ENCODE assay signal across 8 cellular contexts in genomic region chr9:134391319-134392231, GRCh38.
DNase-seq lines count a peak whose midpoint lies in the region; ATAC-seq and TF ChIP-seq lines count a peak whose summit lies in the region.

No MANE protein-coding gene starts in this region.

- H3K9me3 Mint-ChIP-seq in CD14-positive monocyte, result peaks cover 0 to 3% (median 0%) of the 10 kb centered on the region in 7 donors
- peaks cover 3% of the 10 kb centered on the region for H3K9me3 Mint-ChIP-seq in activated naive CD8-positive, alpha-beta T cell treated with anti-CD3 and anti-CD28 coated beads, Interleukin-2, amount 10 ng/mL, durations not matched to agents 7 days and 5 days

- H3K4me3 Mint-ChIP-seq in CD14-positive monocyte, result peak overlapping the region; percentile 34 to 65
- peak overlapping the region; percentile 77 for H3K4me3 Mint-ChIP-seq in activated naive CD8-positive, alpha-beta T cell treated with anti-CD3 and anti-CD28 coated beads, Interleukin-2, amount 10 ng/mL, durations not matched to agents 7 days and 5 days

- H3K36me3 ChIP-seq in WERI-Rb-1, result no peaks in the 10 kb centered on the region

- H3K27ac Mint-ChIP-seq in CD14-positive monocyte, result peak overlapping the region in 5 of 7 donors; percentile 64 to 85 (median 80)
- H3K27ac Mint-ChIP-seq in activated naive CD8-positive, alpha-beta T cell treated with anti-CD3 and anti-CD28 coated beads, Interleukin-2, amount 10 ng/mL, durations not matched to agents 7 days and 5 days, result peak overlapping the region; percentile 86

- H3K36me3 Mint-ChIP-seq in CD14-positive monocyte, result peaks cover 32 to 73% of the 10 kb centered on the region in 2 donors
- peaks cover 4% of the 10 kb centered on the region for H3K36me3 Mint-ChIP-seq in activated naive CD8-positive, alpha-beta T cell treated with anti-CD3 and anti-CD28 coated beads, Interleukin-2, amount 10 ng/mL, durations not matched to agents 7 days and 5 days

- intact Hi-C loops in CD14-positive monocyte (cut with micrococcal nuclease), result no loop called here
- intact Hi-C loops in left ventricle myocardium superior (cut with micrococcal nuclease), result no loop called here

- ATAC-seq in GM21447 (IDR thresholded peaks at IDR 0.05; ENCODE audit: unreplicated experiment), result peak; percentile 47
- peak; percentile 58 for ATAC-seq in activated naive CD8-positive, alpha-beta T cell treated with anti-CD3 and anti-CD28 coated beads, Interleukin-2, amount 10 ng/mL, durations not matched to agents 7 days and 5 days (ENCODE audit: low read depth)
- no peak for ATAC-seq in left ventricle myocardium superior

- no peak overlapping the region for H3K4me3 ChIP-seq in WERI-Rb-1 (ENCODE audit: low read depth, low read length)

- POLR2A ChIA-PET in activated naive CD8-positive, alpha-beta T cell treated with anti-CD3 and anti-CD28 coated beads, Interleukin-2, amount 10 ng/mL, durations not matched to agents 7 days and 5 days (lab: Charles Lee), result interaction anchor here (1.0 to 2.3 kb wide), 4 partner anchors 10 to 16 kb away, joined by 3 to 14 read pairs (median 6); no protein-coding TSS in a partner anchor

- TF ChIP-seq CTCF in CD14-positive monocyte (IDR thresholded peaks at IDR 0.05) (no peak), WERI-Rb-1 (IDR thresholded peaks at IDR 0.05; ENCODE audit: low read depth, low read length) (no peak)

- no peaks in the 10 kb centered on the region for H3K9me3 ChIP-seq in WERI-Rb-1 (ENCODE audit: severe bottlenecking)

- peaks cover 2 to 3% (median 3%) of the 10 kb centered on the region in 3 donors for H3K27me3 Mint-ChIP-seq in CD14-positive monocyte (ENCODE audit: low read depth in 3 of 3)
- peaks cover 8% of the 10 kb centered on the region for H3K27me3 Mint-ChIP-seq in activated naive CD8-positive, alpha-beta T cell treated with anti-CD3 and anti-CD28 coated beads, Interleukin-2, amount 10 ng/mL, durations not matched to agents 7 days and 5 days

- peaks cover 90% of the 10 kb centered on the region for H3K4me1 Mint-ChIP-seq in CD14-positive monocyte
- peaks cover 42% of the 10 kb centered on the region for H3K4me1 Mint-ChIP-seq in activated naive CD8-positive, alpha-beta T cell treated with anti-CD3 and anti-CD28 coated beads, Interleukin-2, amount 10 ng/mL, durations not matched to agents 7 days and 5 days

- H3K27me3 ChIP-seq in WERI-Rb-1 (ENCODE audit: insufficient read depth, low read depth, severe bottlenecking), result no peaks in the 10 kb centered on the region

- no peak overlapping the region for H3K27ac ChIP-seq in WERI-Rb-1

- DNase-seq in CD14-positive monocyte (ENCODE audit: low spot score) (no peak), RPMI8226 (peak; percentile 72), WERI-Rb-1 (no peak), left ventricle myocardium superior (no peak), NCI-H774 (lab: John Stamatoyannopoulos, UW) (no peak)
- peak; percentile 76 for DNase-seq in activated naive CD8-positive, alpha-beta T cell treated with anti-CD3 and anti-CD28 coated beads, Interleukin-2, amount 10 ng/mL, durations not matched to agents 7 days and 5 days
- peak; percentile 56 for DNase-seq in stimulated activated CD8-positive, alpha-beta memory T cell treated with anti-CD3 and anti-CD28 coated beads, Interleukin-15, amount 100 ng/mL, for 24 hours (ENCODE audit: low read depth)

Comparison
In these comparisons a context has a peak if more than half of its experiments do, and no peak if none do; other contexts are left out.
1. DNase-seq: peak in RPMI8226 (single experiment), activated naive CD8-positive, alpha-beta T cell treated with anti-CD3 and anti-CD28 coated beads, Interleukin-2, amount 10 ng/mL, durations not matched to agents 7 days and 5 days (single experiment) and stimulated activated CD8-positive, alpha-beta memory T cell treated with anti-CD3 and anti-CD28 coated beads, Interleukin-15, amount 100 ng/mL, for 24 hours (single experiment); none in CD14-positive monocyte (single experiment), WERI-Rb-1 (single experiment), left ventricle myocardium superior (single experiment) and NCI-H774 (single experiment).